8 cellular contexts compared by ENCODE assay signal in the genomic region with DNA sequence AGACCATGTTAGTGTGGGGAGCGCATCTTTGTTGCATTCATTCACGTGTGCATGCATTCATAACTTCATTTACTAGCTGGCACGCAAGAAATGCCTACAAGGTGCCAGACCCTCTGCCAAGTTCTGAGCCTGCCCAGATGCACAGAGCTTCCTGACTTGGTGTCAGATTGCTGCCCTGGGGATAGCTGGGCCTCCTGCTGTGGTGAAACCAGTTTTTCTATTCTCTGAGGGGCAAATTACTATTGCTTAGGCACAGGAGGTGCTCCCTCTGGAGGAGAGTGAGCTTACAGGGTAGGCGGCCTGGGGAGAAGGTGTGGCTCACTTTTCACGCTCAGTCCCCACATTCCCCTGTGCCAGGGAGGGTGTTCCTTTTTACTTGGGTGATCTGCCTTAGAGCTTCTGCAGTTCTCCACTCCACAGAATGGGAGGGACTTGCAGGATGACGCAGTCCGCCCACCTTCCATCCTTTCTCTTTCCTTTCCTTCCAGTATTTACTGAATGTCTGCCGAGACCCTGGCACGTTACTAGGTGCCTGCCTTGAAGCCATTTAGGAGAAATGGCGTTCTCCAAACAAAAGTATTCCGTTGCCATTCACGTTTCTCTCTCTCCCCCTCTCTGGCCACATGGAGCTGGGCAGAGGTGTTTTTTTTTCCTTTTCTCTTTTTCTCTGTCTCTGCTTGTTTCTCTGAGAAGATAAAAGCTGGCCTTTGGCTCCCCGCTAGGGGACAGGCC. TPM values are rescaled to one million over a fixed set of nuclear protein-coding genes. Genes with fewer than 3 reads are reported as not detected.
DNase-seq lines count a peak whose midpoint lies in the region; ATAC-seq and TF ChIP-seq lines count a peak whose summit lies in the region.

No MANE protein-coding gene starts in this region.

- 65 to 80% methylated on average over 10 to 13 of the region's 13 CpGs for WGBS in transverse colon (ENCODE audit: low coverage in 1 of 2), 2 donors

- ATAC-seq in left lung: peak; percentile 87
- no peak for ATAC-seq in GM21717 (IDR thresholded peaks at IDR 0.05; ENCODE audit: unreplicated experiment)
- ATAC-seq in GM21526 (IDR thresholded peaks at IDR 0.05; ENCODE audit: low FRiP score, unreplicated experiment): no peak

- TF ChIP-seq POLR2A in transverse colon (IDR thresholded peaks at IDR 0.05): no peak

- TF ChIP-seq EP300 in transverse colon (IDR thresholded peaks at IDR 0.05; ENCODE audit: low read depth): no peak

- TF ChIP-seq CTCF in GM12874 (IDR thresholded peaks at IDR 0.05; ENCODE audit: insufficient read depth, low read depth, low read length): peak; percentile 20; the same call in 1 of the 2 replicates
- TF ChIP-seq CTCF in left lung (IDR thresholded peaks at IDR 0.05): peak in 1 of 2 donors; percentile 11
- no peak for TF ChIP-seq CTCF in transverse colon (IDR thresholded peaks at IDR 0.05)

- no peak overlapping the region for H3K4me3 ChIP-seq in left lung
- H3K4me3 ChIP-seq in transverse colon: no peak overlapping the region

- DNase-seq in NCI-H2196 (lab: John Stamatoyannopoulos, UW; ENCODE audit: unreplicated experiment) (peak; percentile 93), caudate nucleus (lab: John Stamatoyannopoulos, UW) (peak in 47 of 61 donors; percentile 3 to 90 (median 52)), left lung (no peak), transverse colon (peak; percentile 14)
- no peak for DNase-seq in activated effector memory CD4-positive, alpha-beta T cell treated with Interleukin-2 at 50 U/mL for 16 hours

- in situ Hi-C loops in transverse colon (cut with MboI; ENCODE audit: low pct_ligation_motif_present in 1 of 4, low pct_unique_long_range_greater_than_20kb in 1 of 4, low sequenced_read_pairs in 3 of 4): no loop called here

- H3K4me1 ChIP-seq in left lung: peaks cover 0 to 7% of the 10 kb centered on the region in 2 donors
- H3K4me1 ChIP-seq in transverse colon: peaks cover 0 to 8% (median 5%) of the 10 kb centered on the region in 4 donors

- no peaks in the 10 kb centered on the region for H3K36me3 ChIP-seq in left lung
- H3K36me3 ChIP-seq in transverse colon: no peaks in the 10 kb centered on the region

- intact Hi-C loops in left lung (cut with DNase I) (no loop called here), transverse colon (cut with DNase I; ENCODE audit: low total_unique reads) (no loop called here)

- no peaks in the 10 kb centered on the region for H3K27me3 ChIP-seq in left lung
- H3K27me3 ChIP-seq in transverse colon: no peaks in the 10 kb centered on the region

- no peaks in the 10 kb centered on the region for H3K9me3 ChIP-seq in left lung
- H3K9me3 ChIP-seq in transverse colon: no peaks in the 10 kb centered on the region

- peak overlapping the region; percentile 82 for H3K27ac ChIP-seq in caudate nucleus (ENCODE audit: low read depth, low read length)
- H3K27ac ChIP-seq in left lung: no peak overlapping the region
- H3K27ac ChIP-seq in transverse colon: peak overlapping the region; percentile 39 to 82 (median 60)

RNA-seq across cellular contexts. Expression of a gene that starts 27.9 kb away (rescaled TPM):
- total RNA-seq in left lung (100 to 1,000 TPM; 414 to 443 TPM), transverse colon (100 to 1,000 TPM; 272 to 381 (median 316) TPM)

Comparison
In these comparisons a context has a peak if more than half of its experiments do, and no peak if none do; other contexts are left out.
1. DNase-seq: peak in NCI-H2196 (single experiment), caudate nucleus (47 of 61) and transverse colon (single experiment); none in left lung (0 of 2) and activated effector memory CD4-positive, alpha-beta T cell treated with Interleukin-2 at 50 U/mL for 16 hours (single experiment).
2. H3K27ac ChIP-seq: peak in caudate nucleus (single experiment) and transverse colon (4 of 4); none in left lung (0 of 2).